In the genomic region with DNA sequence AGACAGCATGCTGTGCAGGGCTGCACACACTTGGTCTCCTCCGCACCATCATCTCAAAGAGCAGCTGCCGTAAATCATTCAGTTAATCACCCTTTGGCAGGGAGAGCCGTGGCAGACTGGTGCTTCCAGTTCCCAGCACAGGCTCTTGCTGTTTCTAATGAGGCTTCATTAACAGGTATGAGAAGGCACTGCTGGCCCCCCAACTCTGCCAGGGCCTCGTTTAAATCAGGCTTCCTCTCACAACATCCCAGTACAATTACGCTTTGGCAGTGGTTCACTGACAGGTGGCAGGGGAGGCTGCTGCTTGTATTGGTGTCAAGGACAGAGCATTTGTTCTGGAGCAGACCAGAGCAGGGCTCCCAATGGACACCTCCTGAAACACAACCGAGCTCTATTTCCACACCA, we compare ENCODE assay signal across 11 cellular contexts.
DNase-seq lines count a peak whose midpoint lies in the region; ATAC-seq and TF ChIP-seq lines count a peak whose summit lies in the region.
"Had no signal": no experiment of that assay in that cellular context is flagged by ENCODE, and none has a peak within 500 bp of the region (broad histone marks: within the 10 kb centered on the region; RNA-seq: fewer than 3 reads in every experiment).

No MANE protein-coding gene starts in this region.

- DNase-seq in NCI-H1694 treated with DMSO at 0.1 percent for 48 hours (lab: John Stamatoyannopoulos, UW) = peak; percentile 97
- DNase-seq in Panc1 (ENCODE audit: low read depth, low spot score) = no peak
- peak; percentile 62 for DNase-seq in retina
- DNase-seq in stimulated activated CD8-positive, alpha-beta memory T cell treated with anti-CD3 and anti-CD28 coated beads, Interleukin-4, amount 100 ng/mL, for 48 hours = no peak
- no peak for DNase-seq in GDM1 (lab: John Stamatoyannopoulos, UW)
- DNase-seq: brain microvascular endothelial cell, esophagus squamous epithelium, T-helper 9 cell had no signal

- no TSS peak for BruUV-seq in Panc1 (replicated peaks; lab: Mats Ljungman, UMichigan)

- intact Hi-C loops in Panc1 (cut with micrococcal nuclease; ENCODE audit: unreplicated experiment) = no loop called here

- CTCF ChIA-PET in Panc1 (lab: Charles Lee) = no interaction called here

- peak; percentile 2 for ATAC-seq in GM18505 (IDR thresholded peaks at IDR 0.05; ENCODE audit: unreplicated experiment)
- ATAC-seq in Panc1 = no peak
- ATAC-seq in HG03378 (IDR thresholded peaks at IDR 0.05; ENCODE audit: unreplicated experiment) = no peak
- no peak for ATAC-seq in activated T-helper 17 cell treated with anti-CD3 and anti-CD28 coated beads, Interleukin-2, amount 50 U/mL, for 72 hours (replicated peaks)

- H3K36me3 ChIP-seq in Panc1 (ENCODE audit: control insufficient read depth, insufficient read depth, low read length) = no peaks in the 10 kb centered on the region
- H3K36me3 ChIP-seq: brain microvascular endothelial cell, esophagus squamous epithelium had no signal

- peaks cover 20% of the 10 kb centered on the region for H3K4me1 ChIP-seq in Panc1 (ENCODE audit: control insufficient read depth, insufficient read depth, low read length)

- H3K27ac ChIP-seq in Panc1 (ENCODE audit: low read length) = peak overlapping the region; percentile 18
- H3K27ac ChIP-seq: brain microvascular endothelial cell had no signal

- H3K4me3 Mint-ChIP-seq in activated T-helper 17 cell treated with anti-CD3 and anti-CD28 coated beads, Interleukin-2, amount 50 U/mL, for 72 hours = no peak overlapping the region

- POLR2A ChIA-PET in Panc1 (lab: Charles Lee) = no interaction called here

- H3K9me3 ChIP-seq in Panc1 (ENCODE audit: control insufficient read depth, insufficient read depth, low read depth, low read length) = no peaks in the 10 kb centered on the region
- H3K9me3 ChIP-seq: esophagus squamous epithelium had no signal

- H3K9me3 Mint-ChIP-seq in activated T-helper 17 cell treated with anti-CD3 and anti-CD28 coated beads, Interleukin-2, amount 50 U/mL, for 72 hours = no peaks in the 10 kb centered on the region

- H3K27ac Mint-ChIP-seq in activated T-helper 17 cell treated with anti-CD3 and anti-CD28 coated beads, Interleukin-2, amount 50 U/mL, for 72 hours = no peak overlapping the region

- in situ Hi-C loops in Panc1 (cut with HindIII; ENCODE audit: low pct_unique_long_range_greater_than_20kb, low sequenced_read_pairs) = no loop called here

- no peak for TF ChIP-seq CTCF in Panc1 (IDR thresholded peaks at IDR 0.05)

- no peaks in the 10 kb centered on the region for H3K36me3 Mint-ChIP-seq in activated T-helper 17 cell treated with anti-CD3 and anti-CD28 coated beads, Interleukin-2, amount 50 U/mL, for 72 hours (ENCODE audit: low read depth)

- TF ChIP-seq POLR2A in GM18505 (IDR thresholded peaks at IDR 0.05; ENCODE audit: borderline replicate concordance, extremely low read depth, insufficient read depth, insufficient read length) = peak; percentile 27

- H3K27me3 Mint-ChIP-seq in activated T-helper 17 cell treated with anti-CD3 and anti-CD28 coated beads, Interleukin-2, amount 50 U/mL, for 72 hours = no peaks in the 10 kb centered on the region

- no peak overlapping the region for H3K4me3 ChIP-seq in Panc1 (ENCODE audit: low read depth in 2 of 2, low read length in 2 of 2)
- H3K4me3 ChIP-seq: esophagus squamous epithelium had no signal

- peaks cover 16% of the 10 kb centered on the region for H3K4me1 Mint-ChIP-seq in activated T-helper 17 cell treated with anti-CD3 and anti-CD28 coated beads, Interleukin-2, amount 50 U/mL, for 72 hours

- no peaks in the 10 kb centered on the region for H3K27me3 ChIP-seq in Panc1 (ENCODE audit: control insufficient read depth, insufficient read depth, low read length)
- H3K27me3 ChIP-seq: brain microvascular endothelial cell, esophagus squamous epithelium had no signal

Comparison
In these comparisons a context has a peak if more than half of its experiments do, and no peak if none do; other contexts are left out.
1. DNase-seq: peak in NCI-H1694 treated with DMSO at 0.1 percent for 48 hours (single experiment) and retina (single experiment); none in Panc1 (single experiment), stimulated activated CD8-positive, alpha-beta memory T cell treated with anti-CD3 and anti-CD28 coated beads, Interleukin-4, amount 100 ng/mL, for 48 hours (single experiment) and GDM1 (single experiment).